Comparison of ENCODE assay signal across 1 cellular context in genomic region chr6:110813813-110814487, GRCh38.
TF ChIP-seq lines count a peak whose summit lies in the region.

No MANE protein-coding gene starts in this region.

TF ChIP-seq in GM12878, 131 proteins besides CTCF, POLR2A, EP300 and RAD21 (continued from another document):
- TF ChIP-seq MLLT1 (IDR thresholded peaks at IDR 0.05) = no peak
- TF ChIP-seq MTA3 (IDR thresholded peaks at IDR 0.05; ENCODE audit: borderline replicate concordance, low read length) = 0 out of 2 replicates have a peak, but pooled peaks have one; percentile 56
- TF ChIP-seq BCL3 (IDR thresholded peaks at IDR 0.05; ENCODE audit: borderline replicate concordance, insufficient read depth, low read depth, low read length, poor library complexity, severe bottlenecking) = no peak
- TF ChIP-seq SMC3 (IDR thresholded peaks at IDR 0.05; ENCODE audit: borderline replicate concordance, low read length) = 0 out of 2 replicates have a peak, but pooled peaks have one; percentile 3
- no peak for TF ChIP-seq ZNF592 (IDR thresholded peaks at IDR 0.05)
- TF ChIP-seq PAX8 (IDR thresholded peaks at IDR 0.05) = no peak
- no peak for TF ChIP-seq IRF3 (IDR thresholded peaks at IDR 0.05)
- no peak for TF ChIP-seq NFIC (IDR thresholded peaks at IDR 0.05; ENCODE audit: low read depth, low read length)
- no peak for TF ChIP-seq TCF7 (IDR thresholded peaks at IDR 0.05; ENCODE audit: borderline replicate concordance)
- TF ChIP-seq PML (IDR thresholded peaks at IDR 0.05; ENCODE audit: low read length) = 0 out of 2 replicates have a peak, but pooled peaks have one; percentile 10
